10 cellular contexts compared by ENCODE assay signal in the genomic region with DNA sequence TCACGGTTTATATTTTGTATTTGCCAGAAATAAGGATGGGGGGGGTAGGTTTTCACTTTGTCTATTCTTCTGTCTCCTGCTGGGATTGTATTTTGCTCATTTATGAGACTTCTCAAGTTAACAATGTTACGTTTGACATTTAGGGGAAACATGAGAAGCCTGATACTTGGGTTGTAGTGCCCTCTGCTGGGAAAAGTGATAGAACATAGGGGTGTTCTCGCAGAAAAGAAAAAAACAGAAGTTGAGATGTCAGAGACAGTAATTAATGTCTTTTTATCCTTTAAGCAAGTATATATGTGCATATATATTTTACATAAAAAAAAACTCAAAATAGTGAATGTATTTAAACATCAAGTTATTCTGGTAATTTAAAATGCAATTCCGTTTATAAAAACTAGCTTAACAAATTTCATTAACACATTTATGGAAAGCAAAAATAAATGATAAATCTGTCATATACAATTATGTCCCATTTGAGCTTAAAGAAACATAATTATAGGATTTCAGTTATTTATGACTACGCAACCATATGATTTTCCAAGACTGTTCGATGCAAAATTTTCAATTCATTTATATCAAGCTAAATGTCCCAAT. TPM values are rescaled to one million over a fixed set of nuclear protein-coding genes. Genes with fewer than 3 reads are reported as not detected.
A peak's percentile ranks its signal among the peaks of the same experiment; 100 is the strongest.
DNase-seq lines count a peak whose midpoint lies in the region; ATAC-seq and TF ChIP-seq lines count a peak whose summit lies in the region.
"Had no signal": no experiment of that assay in that cellular context is flagged by ENCODE, and none has a peak within 500 bp of the region (broad histone marks: within the 10 kb centered on the region; RNA-seq: fewer than 3 reads in every experiment).

No MANE protein-coding gene starts in this region.

- no peaks in the 10 kb centered on the region for H3K36me3 ChIP-seq in left lung
- H3K36me3 ChIP-seq: BLaER1 treated with 17β-estradiol and CSF1 and Interleukin-3, amounts not matched to agents 10 nM and 100 nM had no signal

- H3K36me3 Mint-ChIP-seq in type B pancreatic cell = no peaks in the 10 kb centered on the region

- no peaks in the 10 kb centered on the region for H3K4me1 ChIP-seq in left lung

- no peak overlapping the region for H3K4me3 ChIP-seq in astrocyte of the spinal cord (ENCODE audit: low read depth, low read length)
- no peak overlapping the region for H3K4me3 ChIP-seq in left lung
- H3K4me3 ChIP-seq: BLaER1 treated with 17β-estradiol and CSF1 and Interleukin-3, amounts not matched to agents 10 nM and 100 nM had no signal

- in situ Hi-C loops in astrocyte of the spinal cord (cut with HindIII; ENCODE audit: low sequenced_read_pairs) = no loop called here

- H3K9me3 Mint-ChIP-seq in type B pancreatic cell = no peaks in the 10 kb centered on the region
- H3K9me3 Mint-ChIP-seq: dendritic cell treated with granulocyte-macrophage colony-stimulating factor and Interleukin-4, amounts not matched to agents 40 ng/mL and 50 ng/mL, for 4 days had no signal

- H3K4me1 Mint-ChIP-seq in type B pancreatic cell (ENCODE audit: unreplicated experiment) = peaks cover 5% of the 10 kb centered on the region

- no peaks in the 10 kb centered on the region for H3K27me3 Mint-ChIP-seq in type B pancreatic cell
- H3K27me3 Mint-ChIP-seq: dendritic cell treated with granulocyte-macrophage colony-stimulating factor and Interleukin-4, amounts not matched to agents 40 ng/mL and 50 ng/mL, for 4 days had no signal

- H3K27ac Mint-ChIP-seq in type B pancreatic cell = no peak overlapping the region
- H3K27ac Mint-ChIP-seq: dendritic cell treated with granulocyte-macrophage colony-stimulating factor and Interleukin-4, amounts not matched to agents 40 ng/mL and 50 ng/mL, for 4 days had no signal

- no peaks in the 10 kb centered on the region for H3K9me3 ChIP-seq in left lung

- no peak overlapping the region for H3K27ac ChIP-seq in left lung
- H3K27ac ChIP-seq: BLaER1 treated with 17β-estradiol and CSF1 and Interleukin-3, amounts not matched to agents 10 nM and 100 nM had no signal

- intact Hi-C loops in left lung (cut with DNase I) = no loop called here

- no peak overlapping the region for H3K4me3 Mint-ChIP-seq in type B pancreatic cell
- H3K4me3 Mint-ChIP-seq: dendritic cell treated with granulocyte-macrophage colony-stimulating factor and Interleukin-4, amounts not matched to agents 40 ng/mL and 50 ng/mL, for 4 days had no signal

- peak; percentile 76 for ATAC-seq in GM19455 (IDR thresholded peaks at IDR 0.05; ENCODE audit: unreplicated experiment)
- ATAC-seq in left lung = peak; percentile 67

- TF ChIP-seq CTCF in astrocyte of the spinal cord (IDR thresholded peaks at IDR 0.05; ENCODE audit: low read depth, low read length) (peak; percentile 74), left lung (IDR thresholded peaks at IDR 0.05) (peak in 1 of 2 donors; percentile 38), type B pancreatic cell (conservative IDR thresholded peaks at IDR 0.05) (peak; percentile 86)

- DNase-seq in NCI-H2107 treated with DMSO at 0.1 percent for 48 hours (lab: John Stamatoyannopoulos, UW; ENCODE audit: unreplicated experiment) = peak; percentile 20
- DNase-seq in NCI-H2107 (lab: John Stamatoyannopoulos, UW) = no peak
- peak; percentile 58 for DNase-seq in HT1080 (ENCODE audit: low read depth)
- peak; percentile 65 for DNase-seq in NOMO-1 treated with DMSO at 0.1 percent for 48 hours (lab: John Stamatoyannopoulos, UW; ENCODE audit: unreplicated experiment)
- peak; percentile 70 for DNase-seq in astrocyte of the spinal cord (ENCODE audit: low read depth, low spot score)
- DNase-seq in left lung = no peak
- DNase-seq in type B pancreatic cell (ENCODE audit: extremely low spot score, unreplicated experiment) = no peak

- no peaks in the 10 kb centered on the region for H3K27me3 ChIP-seq in left lung
- H3K27me3 ChIP-seq: BLaER1 treated with 17β-estradiol and CSF1 and Interleukin-3, amounts not matched to agents 10 nM and 100 nM had no signal

RNA-seq across cellular contexts. Expression of a gene that starts 46.0 kb away (rescaled TPM):
- total RNA-seq in HT1080 (2014; rRNA removed; shearing (Covaris generic)) = not detected in 2 replicates
- not detected in 2 replicates for polyA plus RNA-seq in HT1080 (2015; cell fraction: cytosol; rRNA removed)
- not detected in 2 replicates for polyA plus RNA-seq in HT1080 (2015; cell fraction: nucleus; rRNA removed)
- total RNA-seq in left lung (not detected), type B pancreatic cell (ENCODE audit: low replicate concordance) (0.31 and 0.69 TPM in 2 replicates)

Comparison
In these comparisons a context has a peak if more than half of its experiments do, and no peak if none do; other contexts are left out.
1. DNase-seq: peak in NCI-H2107 treated with DMSO at 0.1 percent for 48 hours (single experiment), HT1080 (single experiment), NOMO-1 treated with DMSO at 0.1 percent for 48 hours (single experiment) and astrocyte of the spinal cord (single experiment); none in NCI-H2107 (single experiment), left lung (0 of 2) and type B pancreatic cell (single experiment).